ENCODE assay signal across 27 cellular contexts in genomic region chr14:105665951-105666277, GRCh38.
"Had no signal": no experiment of that assay in that cellular context is flagged by ENCODE, and none has a peak within 500 bp of the region (broad histone marks: within the 10 kb centered on the region; RNA-seq: fewer than 3 reads in every experiment).

No MANE protein-coding gene starts in this region.

- H3K4me3 Mint-ChIP-seq: mesothelial cell of epicardium; naive thymus-derived CD8-positive, alpha-beta T cell; neural crest cell; stimulated activated memory B cell treated with anti-CD40 and anti-IgM and Interleukin-4, amounts not matched to agents 10 μg/mL and 1 μg/mL and 100 μg/mL, for 72 hours; stimulated activated naive CD8-positive, alpha-beta T cell treated with anti-CD3 and anti-CD28 coated beads, Interleukin-15, Interleukin-2, amounts not matched to agents 100 ng/mL and 50 ng/mL, for 24 hours had no signal

- H3K27ac Mint-ChIP-seq: mesothelial cell of epicardium; naive thymus-derived CD8-positive, alpha-beta T cell; stimulated activated memory B cell treated with anti-CD40 and anti-IgM and Interleukin-4, amounts not matched to agents 10 μg/mL and 1 μg/mL and 100 μg/mL, for 72 hours; stimulated activated naive CD8-positive, alpha-beta T cell treated with anti-CD3 and anti-CD28 coated beads, Interleukin-15, Interleukin-2, amounts not matched to agents 100 ng/mL and 50 ng/mL, for 24 hours had no signal

- H3K4me1 Mint-ChIP-seq: mesothelial cell of epicardium; naive thymus-derived CD8-positive, alpha-beta T cell; neural crest cell had no signal

- H3K27me3 ChIP-seq: esophagus muscularis mucosa, foreskin keratinocyte, gastroesophageal sphincter, heart left ventricle, hepatocyte, left lung, neutrophil, pancreas, suprapubic skin, transverse colon had no signal

- H3K36me3 Mint-ChIP-seq: naive thymus-derived CD8-positive, alpha-beta T cell had no signal

- H3K27me3 Mint-ChIP-seq: stimulated activated memory B cell treated with anti-CD40 and anti-IgM and Interleukin-4, amounts not matched to agents 10 μg/mL and 1 μg/mL and 100 μg/mL, for 72 hours had no signal

- H3K9me3 ChIP-seq: esophagus muscularis mucosa, gastroesophageal sphincter, heart left ventricle, left lung, neutrophil, pancreas, suprapubic skin, transverse colon had no signal

- H3K36me3 ChIP-seq: esophagus muscularis mucosa, gastroesophageal sphincter, heart left ventricle, left lung, neutrophil, pancreas, suprapubic skin, transverse colon had no signal

- ATAC-seq: foreskin keratinocyte; gastroesophageal sphincter; naive thymus-derived CD8-positive, alpha-beta T cell; pancreas; sciatic nerve; stimulated activated memory B cell treated with anti-CD40 and anti-IgM and Interleukin-4, amounts not matched to agents 10 μg/mL and 1 μg/mL and 100 μg/mL, for 72 hours had no signal

- H3K27ac ChIP-seq: dorsolateral prefrontal cortex, epithelial cell of prostate, esophagus muscularis mucosa, foreskin keratinocyte, gastroesophageal sphincter, heart left ventricle, hepatocyte, left lung, neutrophil, pancreas, suprapubic skin, transverse colon had no signal

- H3K4me1 ChIP-seq: foreskin keratinocyte, left lung, pancreas, transverse colon had no signal

- DNase-seq: central memory CD4-positive, alpha-beta T cell; dorsolateral prefrontal cortex; effector CD4-positive, alpha-beta T cell; foreskin keratinocyte; heart left ventricle; left cardiac atrium; left lung; mesenchymal stem cell; pancreas; retina; stimulated activated CD4-positive, alpha-beta T cell treated with anti-CD3 and anti-CD28 coated beads, Interleukin-12 subunit alpha, Interleukin-12 subunit beta, amount 100 ng/mL, for 4 hours; stimulated activated CD4-positive, alpha-beta T cell treated with anti-CD3 and anti-CD28 coated beads, Interleukin-1b, Interleukin-23, amount 100 ng/mL, for 48 hours; stimulated activated CD4-positive, alpha-beta T cell treated with anti-CD3 and anti-CD28 coated beads, Interleukin-4, amount 100 ng/mL, for 24 hours; transverse colon had no signal

- H3K4me3 ChIP-seq: dorsolateral prefrontal cortex, esophagus muscularis mucosa, gastroesophageal sphincter, heart left ventricle, hepatocyte, left lung, pancreas, smooth muscle cell, suprapubic skin, transverse colon had no signal
